ENCODE assay signal across 8 cellular contexts in the genomic region with DNA sequence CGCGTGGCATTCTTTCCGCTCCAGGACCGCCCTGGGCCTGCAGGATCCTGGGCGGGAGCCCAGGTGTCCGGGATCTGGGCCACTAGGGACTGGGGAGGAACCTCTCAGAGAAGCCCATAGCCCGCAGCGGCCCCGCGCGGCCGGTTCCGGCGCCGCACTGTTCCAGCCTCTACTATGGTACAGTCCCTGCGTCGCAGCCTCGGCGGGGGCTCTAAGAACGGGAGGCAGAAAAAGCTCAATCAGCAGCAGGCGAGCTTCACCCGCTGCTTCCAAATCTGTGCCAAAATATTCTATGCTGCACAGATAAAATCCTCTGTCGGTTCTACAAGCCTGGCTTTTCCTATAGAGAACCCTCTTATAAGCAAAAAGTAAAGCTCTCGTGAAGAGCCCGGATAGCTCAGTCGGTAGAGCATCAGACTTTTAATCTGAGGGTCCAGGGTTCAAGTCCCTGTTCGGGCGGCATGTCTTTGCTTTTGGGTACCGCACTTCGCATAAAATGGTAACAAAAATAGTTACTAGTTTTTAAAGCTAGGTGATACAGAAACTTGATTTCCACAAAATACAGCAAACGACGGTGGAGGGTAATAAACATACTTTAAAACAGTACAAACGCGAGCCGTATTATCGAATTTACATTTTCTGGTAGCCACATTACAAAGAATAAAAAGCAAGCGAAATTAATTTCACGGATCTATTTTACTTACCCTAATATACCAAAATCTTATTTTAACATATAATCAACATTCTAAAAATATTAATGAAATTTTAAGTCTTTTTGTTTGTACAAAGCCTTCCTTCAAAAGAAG. TPM values are rescaled to one million over a fixed set of nuclear protein-coding genes. Genes with fewer than 3 reads are reported as not detected.
DNase-seq lines count a peak whose midpoint lies in the region; ATAC-seq, FAIRE-seq and TF ChIP-seq lines count a peak whose summit lies in the region.

No MANE protein-coding gene starts in this region.

- peak overlapping the region; percentile 90 for H3K4me3 Mint-ChIP-seq in activated naive CD8-positive, alpha-beta T cell treated with anti-CD3 and anti-CD28 coated beads, Interleukin-2, amount 50 U/mL, for 24 hours

- H3K27ac ChIP-seq in pancreas (peak overlapping the region; percentile 53 to 73 (median 64)), thymus (ENCODE audit: low read depth) (peak overlapping the region; percentile 70)

- H3K27me3 Mint-ChIP-seq in activated naive CD8-positive, alpha-beta T cell treated with anti-CD3 and anti-CD28 coated beads, Interleukin-2, amount 50 U/mL, for 24 hours, result peaks cover 67% of the 10 kb centered on the region

- peaks cover 12% of the 10 kb centered on the region for H3K36me3 Mint-ChIP-seq in activated naive CD8-positive, alpha-beta T cell treated with anti-CD3 and anti-CD28 coated beads, Interleukin-2, amount 50 U/mL, for 24 hours (ENCODE audit: low read depth)

- 0% methylated on average over 36 to 38 of the region's 38 CpGs for WGBS in pancreas, 2 donors
- WGBS in thymus, result under 1% methylated on average over 38 of the region's 38 CpGs

- intact Hi-C loops in Right ventricle myocardium superior (cut with DNase I), result loop anchor here (2.0 kb wide), 1 partner anchor 68 kb away; no protein-coding TSS in a partner anchor
- intact Hi-C loops in pancreas (cut with DNase I), result loop anchor here in 2 of 3 donors (2.0 to 10.0 kb wide), 2 partner anchors 54 to 68 kb away; no protein-coding TSS in a partner anchor

- H3K4me1 ChIP-seq in pancreas (peaks cover 12 to 39% (median 28%) of the 10 kb centered on the region in 3 donors), thymus (ENCODE audit: control insufficient read depth, insufficient read depth, low read length) (peaks cover 24% of the 10 kb centered on the region)

- no peaks in the 10 kb centered on the region for H3K36me3 ChIP-seq in pancreas
- no peaks in the 10 kb centered on the region for H3K36me3 ChIP-seq in thymus (ENCODE audit: control insufficient read depth, insufficient read depth)

- TF ChIP-seq CTCF in pancreas (IDR thresholded peaks at IDR 0.05), result peak; percentile 72 to 87 (median 73)

- peaks cover 54% of the 10 kb centered on the region for H3K4me1 Mint-ChIP-seq in activated naive CD8-positive, alpha-beta T cell treated with anti-CD3 and anti-CD28 coated beads, Interleukin-2, amount 50 U/mL, for 24 hours

- no peaks in the 10 kb centered on the region for H3K9me3 ChIP-seq in pancreas
- no peaks in the 10 kb centered on the region for H3K9me3 ChIP-seq in thymus (ENCODE audit: control insufficient read depth)

- peak; percentile 57 for ATAC-seq in activated naive CD8-positive, alpha-beta T cell treated with anti-CD3 and anti-CD28 coated beads, Interleukin-2, amount 50 U/mL, for 24 hours
- peak; percentile 85 for ATAC-seq in Right ventricle myocardium superior (ENCODE audit: poor library complexity)
- ATAC-seq in pancreas, result peak; percentile 75 to 79 (median 78)

- H3K27ac Mint-ChIP-seq in activated naive CD8-positive, alpha-beta T cell treated with anti-CD3 and anti-CD28 coated beads, Interleukin-2, amount 50 U/mL, for 24 hours, result peak overlapping the region; percentile 98

- H3K27me3 ChIP-seq in pancreas (peaks cover 0 to 9% (median 0%) of the 10 kb centered on the region in 4 donors), thymus (ENCODE audit: control insufficient read depth, insufficient read depth) (peaks cover 61% of the 10 kb centered on the region)

- H3K4me3 ChIP-seq in pancreas, result peak overlapping the region; percentile 7 to 54 (median 34)
- peak overlapping the region; percentile 54 for H3K4me3 ChIP-seq in thymus (ENCODE audit: low read length)

- peak; percentile 13 for FAIRE-seq in pancreas (lab: Jason Lieb, UNC)

- DNase-seq in DMS 273 treated with DMSO at 0.1 percent for 48 hours (lab: John Stamatoyannopoulos, UW) (peak; percentile 76), H4 (ENCODE audit: low spot score) (peak; percentile 55), NCI-H1048 (lab: John Stamatoyannopoulos, UW) (peak; percentile 66), T follicular helper cell (ENCODE audit: low read depth) (peak; percentile 77), Right ventricle myocardium superior (peak; percentile 95), pancreas (peak; percentile 83 to 96 (median 91))
- DNase-seq in activated naive CD8-positive, alpha-beta T cell treated with anti-CD3 and anti-CD28 coated beads, Interleukin-2, amount 50 U/mL, for 24 hours, result peak; percentile 91

- peaks cover 3% of the 10 kb centered on the region for H3K9me3 Mint-ChIP-seq in activated naive CD8-positive, alpha-beta T cell treated with anti-CD3 and anti-CD28 coated beads, Interleukin-2, amount 50 U/mL, for 24 hours

RNA-seq across cellular contexts. Expression of gene ALOXE3, which starts 0.7 kb away (rescaled TPM):
- total RNA-seq in H4 (2014; rRNA removed; shearing (Covaris generic)), result not detected in 2 replicates
- total RNA-seq in Right ventricle myocardium superior (not detected), pancreas (not detected)
- polyA plus RNA-seq in pancreas (under 1 TPM in 1 of 2 donors, not detected in 1; 0.35 TPM), thymus (1.2 TPM)

RNA-seq across cellular contexts. Expression of gene HES7, which starts 4.9 kb away (rescaled TPM):
- total RNA-seq in H4 (2014; rRNA removed; shearing (Covaris generic)), result 0.14 TPM in 1 of 2 replicates, not detected in the other
- total RNA-seq in Right ventricle myocardium superior (0.13 TPM), pancreas (not detected)
- polyA plus RNA-seq in pancreas (under 1 TPM; 0.08 to 0.16 TPM), thymus (0.75 TPM)

RNA-seq across cellular contexts. Expression of gene ALOX12B, which starts 31.5 kb away (rescaled TPM):
- total RNA-seq in H4 (2014; rRNA removed; shearing (Covaris generic)), result not detected in 2 replicates
- total RNA-seq in Right ventricle myocardium superior, result not detected
- total RNA-seq in pancreas, result under 1 TPM in 1 of 6 donors, not detected in 5; 0.31 TPM
- polyA plus RNA-seq in pancreas, result under 1 TPM in 1 of 2 donors, not detected in 1; 0.16 TPM
- 5.0 TPM for polyA plus RNA-seq in thymus

RNA-seq across cellular contexts. Expression of gene PER1, which starts 33.2 kb away (rescaled TPM):
- 4.4 and 4.6 TPM in 2 replicates for total RNA-seq in H4 (2014; rRNA removed; shearing (Covaris generic))
- total RNA-seq in Right ventricle myocardium superior (124 TPM), pancreas (100 to 1,000 TPM in 2 of 6 donors, 10 to 100 TPM in 4; 17.5 to 105 (median 67.6) TPM)
- polyA plus RNA-seq in pancreas (100 to 1,000 TPM; 107 to 158 TPM), thymus (71.9 TPM)

RNA-seq across cellular contexts. Expression of gene VAMP2, which starts 43.8 kb away (rescaled TPM):
- total RNA-seq in H4 (2014; rRNA removed; shearing (Covaris generic)), result 0.64 TPM in 2 replicates
- 54.8 TPM for total RNA-seq in Right ventricle myocardium superior
- 10 to 100 TPM; 19.5 to 35.7 (median 29.6) TPM for total RNA-seq in pancreas
- 10 to 100 TPM; 29.8 to 82.0 TPM for polyA plus RNA-seq in pancreas
- 73.9 TPM for polyA plus RNA-seq in thymus

Comparison
In these comparisons a context has a peak if more than half of its experiments do, and no peak if none do; other contexts are left out.
1. Peak in every context shown above with its lines: DNase-seq, ATAC-seq, H3K4me3 ChIP-seq and H3K27ac ChIP-seq.